Comparison of ENCODE assay signal across 7 cellular contexts in genomic region chr5:110738503-110738811, GRCh38. TPM values are rescaled to one million over a fixed set of nuclear protein-coding genes. Genes with fewer than 3 reads are reported as not detected.
DNase-seq lines count a peak whose midpoint lies in the region; ATAC-seq, FAIRE-seq and TF ChIP-seq lines count a peak whose summit lies in the region.

No MANE protein-coding gene starts in this region.

- H3K27ac Mint-ChIP-seq in mesothelial cell of epicardium: peak overlapping the region; percentile 95

- peak; percentile 29 for DNase-seq in GM18507 (ENCODE audit: extremely low spot score, insufficient read length, low read depth)
- DNase-seq in Jurkat, Clone E6-1 (ENCODE audit: low read depth, low spot score): no peak
- no peak for DNase-seq in mesothelial cell of epicardium (ENCODE audit: low spot score in 2 of 2, unreplicated experiment in 2 of 2)
- DNase-seq in pons (ENCODE audit: low spot score): no peak
- no peak for DNase-seq in NCI-H345 treated with DMSO at 0.1 percent for 48 hours (lab: John Stamatoyannopoulos, UW; ENCODE audit: unreplicated experiment)

- H3K4me3 ChIP-seq in Jurkat, Clone E6-1 (ENCODE audit: low read length): peak overlapping the region; percentile 90

- ATAC-seq in GM21786 (IDR thresholded peaks at IDR 0.05; ENCODE audit: unreplicated experiment): peak; percentile 52

- no peak for FAIRE-seq in GM18507 (lab: Jason Lieb, UNC)

- H3K4me1 Mint-ChIP-seq in mesothelial cell of epicardium: peaks cover 16% of the 10 kb centered on the region

- peaks cover 13% of the 10 kb centered on the region for H3K27me3 Mint-ChIP-seq in mesothelial cell of epicardium (ENCODE audit: low read depth)

- peak overlapping the region; percentile 99 for H3K4me3 Mint-ChIP-seq in mesothelial cell of epicardium

- TF ChIP-seq CTCF in mesothelial cell of epicardium (IDR thresholded peaks at IDR 0.05; ENCODE audit: unreplicated experiment): no peak

- H3K27ac ChIP-seq in cingulate gyrus (ENCODE audit: low read depth, low read length): peak overlapping the region; percentile 89

- H3K36me3 Mint-ChIP-seq in mesothelial cell of epicardium: no peaks in the 10 kb centered on the region

- no peaks in the 10 kb centered on the region for H3K9me3 Mint-ChIP-seq in mesothelial cell of epicardium

RNA-seq across cellular contexts. Expression of gene SLC25A46, which starts 0.3 kb away (rescaled TPM):
- polyA plus RNA-seq in Jurkat, Clone E6-1 (2012; ENCODE audit: insufficient read depth, insufficient read length): 33.7 TPM
- total RNA-seq in mesothelial cell of epicardium: 31.4 to 36.9 TPM (median 32.1 TPM) in 3 replicates

RNA-seq across cellular contexts. Expression of gene TMEM232, which starts 12.0 kb away (rescaled TPM):
- polyA plus RNA-seq in Jurkat, Clone E6-1 (2012; ENCODE audit: insufficient read depth, insufficient read length): 0.91 TPM
- total RNA-seq in mesothelial cell of epicardium: 5.2 to 6.5 TPM (median 5.7 TPM) in 3 replicates
